Comparison of ENCODE assay signal across 12 cellular contexts in the genomic region with DNA sequence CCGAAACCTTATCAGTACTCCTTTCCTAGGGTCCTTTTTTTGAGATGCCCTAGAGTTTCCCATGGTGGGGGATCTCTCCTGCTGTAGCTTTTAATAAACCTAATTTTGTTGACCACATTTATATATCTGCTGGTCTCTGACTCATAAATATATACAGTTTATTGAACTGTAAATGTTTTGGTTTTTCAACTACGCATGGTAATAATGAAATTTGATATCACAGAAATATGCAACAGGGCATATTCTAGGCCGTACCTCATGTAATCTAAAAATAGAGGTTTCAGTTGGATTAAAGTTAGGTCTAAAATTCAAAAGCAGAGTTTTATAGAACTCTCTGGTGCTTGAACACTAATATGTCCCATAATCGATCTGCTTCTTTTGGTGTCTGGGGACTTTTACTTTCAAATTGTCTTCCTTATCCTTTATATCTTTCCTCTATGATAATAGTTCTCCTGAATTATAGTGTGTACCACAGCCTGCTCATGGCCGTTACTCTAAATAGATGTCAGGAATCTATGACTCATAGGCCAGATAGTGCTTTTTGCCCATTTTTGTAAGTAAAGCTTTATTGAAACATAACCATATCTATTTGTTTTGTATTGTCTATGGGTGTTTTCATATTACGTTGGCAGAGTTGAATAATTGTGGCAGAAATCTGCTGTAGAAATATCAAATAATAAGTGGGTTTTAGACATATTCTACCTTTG.
"Had no signal": no experiment of that assay in that cellular context is flagged by ENCODE, and none has a peak within 500 bp of the region (broad histone marks: within the 10 kb centered on the region; RNA-seq: fewer than 3 reads in every experiment).

No MANE protein-coding gene starts in this region.

- DNase-seq: activated naive CD4-positive, alpha-beta T cell treated with anti-CD3 and anti-CD28 coated beads, Interleukin-2, amount 50 U/mL, for 16 hours; amniotic stem cell; gastrocnemius medialis; kidney; left ventricle myocardium inferior; ovary; sigmoid colon; stimulated activated CD4-positive, alpha-beta T cell treated with anti-CD3 and anti-CD28 coated beads, Interleukin-12 subunit alpha, Interleukin-12 subunit beta, amount 100 ng/mL, for 4 hours; stimulated activated naive CD4-positive, alpha-beta T cell treated with Interleukin-2 at 50 U/mL for 16 hours; T-helper 1 cell; trophoblast cell had no signal

- ATAC-seq: esophagus mucosa, gastrocnemius medialis had no signal
